Comparison of ENCODE assay signal across 8 cellular contexts in the genomic region with DNA sequence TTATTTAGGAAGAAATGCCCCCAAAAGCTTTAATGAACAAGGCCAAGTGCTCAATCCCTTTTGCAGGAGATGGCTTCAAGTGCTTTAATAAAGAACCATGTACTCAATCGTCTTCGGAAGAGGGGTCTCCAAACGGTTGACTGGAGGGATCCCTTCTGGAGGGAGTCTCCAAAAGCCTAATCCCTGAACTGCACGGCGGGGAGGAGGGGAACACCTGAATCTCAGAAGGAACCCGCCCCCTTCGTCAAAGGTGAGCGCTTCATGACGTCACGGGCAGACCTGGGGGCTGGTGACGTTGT. TPM values are rescaled to one million over a fixed set of nuclear protein-coding genes. Genes with fewer than 3 reads are reported as not detected.
DNase-seq lines count a peak whose midpoint lies in the region; TF ChIP-seq lines count a peak whose summit lies in the region.

No MANE protein-coding gene starts in this region.

- H3K79me2 ChIP-seq in parathyroid adenoma: peaks cover 15% of the 10 kb centered on the region

- peak overlapping the region; percentile 81 to 99 (median 96) for H3K4me3 ChIP-seq in esophagus muscularis mucosa
- peak overlapping the region; percentile 94 for H3K4me3 ChIP-seq in parathyroid adenoma (ENCODE audit: low read depth, low read length)

- peaks cover 49% of the 10 kb centered on the region for H3K4me1 Mint-ChIP-seq in activated CD4-positive, alpha-beta memory T cell treated with anti-CD3 and anti-CD28 coated beads, Interleukin-2, amount 10 ng/mL, durations not matched to agents 7 days and 5 days

- peak; percentile 61 for DNase-seq in NK-92 (lab: John Stamatoyannopoulos, UW; ENCODE audit: unreplicated experiment)
- no peak for DNase-seq in NK-92 treated with Interleukin-12 subunit alpha and Interleukin-12 subunit beta, amount 100 ng/mL, for 24 hours (lab: John Stamatoyannopoulos, UW)
- peak; percentile 79 for DNase-seq in activated CD4-positive, alpha-beta memory T cell treated with anti-CD3 and anti-CD28 coated beads, Interleukin-2, amount 10 ng/mL, durations not matched to agents 7 days and 5 days
- DNase-seq in esophagus muscularis mucosa (ENCODE audit: extremely low spot score): no peak
- no peak for DNase-seq in NOMO-1 treated with dmso at 0.1 percent for 144 hours (lab: John Stamatoyannopoulos, UW; ENCODE audit: unreplicated experiment)
- no peak for DNase-seq in KG1 (lab: John Stamatoyannopoulos, UW)
- DNase-seq in foreskin melanocyte: no peak

- intact Hi-C loops in esophagus muscularis mucosa (cut with DNase I): no loop called here

- H3K9me3 ChIP-seq in esophagus muscularis mucosa (no peaks in the 10 kb centered on the region), parathyroid adenoma (ENCODE audit: control insufficient read depth, low read length) (no peaks in the 10 kb centered on the region)

- no peak for TF ChIP-seq EP300 in esophagus muscularis mucosa (IDR thresholded peaks at IDR 0.05)

- CTCF ChIA-PET in activated CD4-positive, alpha-beta memory T cell treated with anti-CD3 and anti-CD28 coated beads, Interleukin-2, amount 10 ng/mL, durations not matched to agents 7 days and 5 days (lab: Charles Lee): interaction anchor here (0.5 to 3.9 kb wide), 9 partner anchors 11 to 800 kb away, joined by 3 to 34 read pairs (median 5); partner anchors contain the start of genes PLEKHG2, RPS16 and SAMD4B

- H3K27ac Mint-ChIP-seq in activated CD4-positive, alpha-beta memory T cell treated with anti-CD3 and anti-CD28 coated beads, Interleukin-2, amount 10 ng/mL, durations not matched to agents 7 days and 5 days: peak overlapping the region; percentile 97

- POLR2A ChIA-PET in activated CD4-positive, alpha-beta memory T cell treated with anti-CD3 and anti-CD28 coated beads, Interleukin-2, amount 10 ng/mL, durations not matched to agents 7 days and 5 days (lab: Charles Lee): interaction anchor here (0.9 to 3.4 kb wide), 17 partner anchors 12 to 317 kb away, joined by 3 to 60 read pairs (median 7); partner anchors contain the start of genes EID2, GMFG, PLEKHG2 and RPS16

- H3K36me3 ChIP-seq in esophagus muscularis mucosa (peaks cover 30 to 72% (median 66%) of the 10 kb centered on the region in 4 donors), parathyroid adenoma (ENCODE audit: control insufficient read depth, insufficient read depth, low read length) (no peaks in the 10 kb centered on the region)

- no peaks in the 10 kb centered on the region for H3K27me3 Mint-ChIP-seq in activated CD4-positive, alpha-beta memory T cell treated with anti-CD3 and anti-CD28 coated beads, Interleukin-2, amount 10 ng/mL, durations not matched to agents 7 days and 5 days

- peak overlapping the region; percentile 88 for H2AFZ ChIP-seq in parathyroid adenoma

- peak overlapping the region; percentile 55 for H3K9ac ChIP-seq in parathyroid adenoma

- peaks cover 24 to 42% (median 32%) of the 10 kb centered on the region in 4 donors for H3K4me1 ChIP-seq in esophagus muscularis mucosa
- peaks cover 13% of the 10 kb centered on the region for H3K4me1 ChIP-seq in parathyroid adenoma

- 0% methylated on average over 7 of the region's 11 CpGs for WGBS in esophagus muscularis mucosa

- no peaks in the 10 kb centered on the region for H3K9me3 Mint-ChIP-seq in activated CD4-positive, alpha-beta memory T cell treated with anti-CD3 and anti-CD28 coated beads, Interleukin-2, amount 10 ng/mL, durations not matched to agents 7 days and 5 days

- H3K4me2 ChIP-seq in parathyroid adenoma (ENCODE audit: low read length): peak overlapping the region; percentile 96

- H3K27ac ChIP-seq in esophagus muscularis mucosa (replicated peaks in 1 of 4) (peak overlapping the region; percentile 97 to 100 (median 98)), parathyroid adenoma (peak overlapping the region; percentile 94)

- H3K4me3 Mint-ChIP-seq in activated CD4-positive, alpha-beta memory T cell treated with anti-CD3 and anti-CD28 coated beads, Interleukin-2, amount 10 ng/mL, durations not matched to agents 7 days and 5 days: peak overlapping the region; percentile 90

- peaks cover 54% of the 10 kb centered on the region for H3K36me3 Mint-ChIP-seq in activated CD4-positive, alpha-beta memory T cell treated with anti-CD3 and anti-CD28 coated beads, Interleukin-2, amount 10 ng/mL, durations not matched to agents 7 days and 5 days (ENCODE audit: low read depth)

- TF ChIP-seq POLR2A in esophagus muscularis mucosa (IDR thresholded peaks at IDR 0.05; ENCODE audit: low read depth): no peak

- TF ChIP-seq CTCF in esophagus muscularis mucosa (IDR thresholded peaks at IDR 0.05): no peak
- TF ChIP-seq CTCF in parathyroid adenoma (IDR thresholded peaks at IDR 0.05): no peak

- no peaks in the 10 kb centered on the region for H3K27me3 ChIP-seq in esophagus muscularis mucosa
- H3K27me3 ChIP-seq in parathyroid adenoma (ENCODE audit: control insufficient read depth, insufficient read depth, low read length): no peaks in the 10 kb centered on the region

RNA-seq across cellular contexts. Expression of gene PAF1, which starts 0.5 kb away (rescaled TPM):
- 10 to 100 TPM; 44.0 to 47.2 TPM for total RNA-seq in activated CD4-positive, alpha-beta memory T cell treated with anti-CD3 and anti-CD28 coated beads, Interleukin-2, amount 10 ng/mL, durations not matched to agents 7 days and 5 days
- 10 to 100 TPM; 31.6 to 47.2 (median 41.5) TPM for total RNA-seq in esophagus muscularis mucosa

RNA-seq across cellular contexts. Expression of gene MED29, which starts 0.8 kb away (rescaled TPM):
- total RNA-seq in activated CD4-positive, alpha-beta memory T cell treated with anti-CD3 and anti-CD28 coated beads, Interleukin-2, amount 10 ng/mL, durations not matched to agents 7 days and 5 days: 10 to 100 TPM; 32.3 to 34.5 TPM
- total RNA-seq in esophagus muscularis mucosa: 10 to 100 TPM; 24.9 to 58.0 (median 38.3) TPM

RNA-seq across cellular contexts. Expression of gene ZFP36, which starts 16.2 kb away (rescaled TPM):
- total RNA-seq in activated CD4-positive, alpha-beta memory T cell treated with anti-CD3 and anti-CD28 coated beads, Interleukin-2, amount 10 ng/mL, durations not matched to agents 7 days and 5 days: 100 to 1,000 TPM; 189 to 194 TPM
- total RNA-seq in esophagus muscularis mucosa: 100 to 1,000 TPM; 135 to 577 (median 196) TPM

RNA-seq across cellular contexts. Expression of gene PLEKHG2, which starts 22.1 kb away (rescaled TPM):
- 10 to 100 TPM; 82.4 to 93.0 TPM for total RNA-seq in activated CD4-positive, alpha-beta memory T cell treated with anti-CD3 and anti-CD28 coated beads, Interleukin-2, amount 10 ng/mL, durations not matched to agents 7 days and 5 days
- total RNA-seq in esophagus muscularis mucosa: 10 to 100 TPM; 16.7 to 38.4 (median 22.2) TPM

RNA-seq across cellular contexts. Expression of gene RPS16, which starts 45.3 kb away (rescaled TPM):
- 1,000 to 10,000 TPM; 2,238 to 2,243 TPM for total RNA-seq in activated CD4-positive, alpha-beta memory T cell treated with anti-CD3 and anti-CD28 coated beads, Interleukin-2, amount 10 ng/mL, durations not matched to agents 7 days and 5 days
- total RNA-seq in esophagus muscularis mucosa: 1,000 to 10,000 TPM; 1,316 to 2,441 (median 1,971) TPM

Comparison
In these comparisons a context has a peak if more than half of its experiments do, and no peak if none do; other contexts are left out.
1. DNase-seq: peak in NK-92 (single experiment) and activated CD4-positive, alpha-beta memory T cell treated with anti-CD3 and anti-CD28 coated beads, Interleukin-2, amount 10 ng/mL, durations not matched to agents 7 days and 5 days (single experiment); none in NK-92 treated with Interleukin-12 subunit alpha and Interleukin-12 subunit beta, amount 100 ng/mL, for 24 hours (single experiment), esophagus muscularis mucosa (single experiment), NOMO-1 treated with dmso at 0.1 percent for 144 hours (single experiment), KG1 (single experiment) and foreskin melanocyte (single experiment).